8 cellular contexts compared by ENCODE assay signal in genomic region chr17:17751489-17751995, GRCh38.
DNase-seq lines count a peak whose midpoint lies in the region; ATAC-seq and TF ChIP-seq lines count a peak whose summit lies in the region.

No MANE protein-coding gene starts in this region.

- H3K4me1 Mint-ChIP-seq in activated CD4-positive, alpha-beta T cell treated with anti-CD3 and anti-CD28 coated beads for 36 hours: peaks cover 60% of the 10 kb centered on the region

- H3K27ac Mint-ChIP-seq in activated CD4-positive, alpha-beta T cell treated with anti-CD3 and anti-CD28 coated beads for 36 hours: peak overlapping the region; percentile 99

- in situ Hi-C loops in gastrocnemius medialis (cut with MboI; ENCODE audit: low sequenced_read_pairs in 4 of 4): no loop called here

- H3K36me3 ChIP-seq in gastrocnemius medialis: no peaks in the 10 kb centered on the region

- peak; percentile 59 for DNase-seq in activated CD4-positive, alpha-beta T cell treated with anti-CD3 and anti-CD28 coated beads for 36 hours
- DNase-seq in activated CD4-positive, alpha-beta T cell treated with anti-CD3 and anti-CD28 coated beads for 1 hour: no peak
- DNase-seq in activated CD4-positive, CD25-positive, alpha-beta regulatory T cell treated with anti-CD3 and anti-CD28 coated beads, Interleukin-2, amount 50 U/mL, for 72 hours: peak; percentile 34
- DNase-seq in epithelial cell of prostate (ENCODE audit: low read depth, low spot score) (no peak), gastrocnemius medialis (no peak), foreskin melanocyte (no peak), NCI-H1048 (lab: John Stamatoyannopoulos, UW) (no peak), middle frontal gyrus (ENCODE audit: extremely low spot score, low spot score) (no peak)

- POLR2A ChIA-PET in activated CD4-positive, alpha-beta T cell treated with anti-CD3 and anti-CD28 coated beads for 36 hours (lab: Charles Lee): no interaction called here

- no peak for TF ChIP-seq CTCF in gastrocnemius medialis (IDR thresholded peaks at IDR 0.05 in 4 of 5, conservative IDR thresholded peaks at IDR 0.05 in 1 of 5)

- peak overlapping the region; percentile 68 for H3K4me3 Mint-ChIP-seq in activated CD4-positive, alpha-beta T cell treated with anti-CD3 and anti-CD28 coated beads for 36 hours

- intact Hi-C loops in activated CD4-positive, alpha-beta T cell treated with anti-CD3 and anti-CD28 coated beads for 36 hours (cut with DNase I, micrococcal nuclease): loop anchor here (2.0 to 5.0 kb wide), 5 partner anchors 71 to 469 kb away; partner anchors contain the start of genes COPS3 (in 1 of the 2), DRG2 (in 1 of the 2) and SREBF1 (in 1 of the 2)
- intact Hi-C loops in gastrocnemius medialis (cut with DNase I; ENCODE audit: low total_unique reads): loop anchor here (2.0 kb wide), 1 partner anchor 57 kb away; no protein-coding TSS in a partner anchor

- peaks cover 16 to 24% of the 10 kb centered on the region in 2 donors for H3K4me1 ChIP-seq in gastrocnemius medialis

- H3K4me3 ChIP-seq in gastrocnemius medialis: peak overlapping the region; percentile 49 to 66 (median 64)

- H3K27me3 Mint-ChIP-seq in activated CD4-positive, alpha-beta T cell treated with anti-CD3 and anti-CD28 coated beads for 36 hours: no peaks in the 10 kb centered on the region

- no peaks in the 10 kb centered on the region for H3K36me3 Mint-ChIP-seq in activated CD4-positive, alpha-beta T cell treated with anti-CD3 and anti-CD28 coated beads for 36 hours (ENCODE audit: low read depth)

- CTCF ChIA-PET in activated CD4-positive, alpha-beta T cell treated with anti-CD3 and anti-CD28 coated beads for 36 hours (lab: Charles Lee): interaction anchor here (0.6 kb wide), 1 partner anchor 28 kb away, joined by 4 read pairs; no protein-coding TSS in a partner anchor

- H3K27me3 ChIP-seq in gastrocnemius medialis: no peaks in the 10 kb centered on the region

- peak; percentile 21 for ATAC-seq in activated CD4-positive, alpha-beta T cell treated with anti-CD3 and anti-CD28 coated beads for 36 hours
- ATAC-seq in gastrocnemius medialis: peak in 1 of 2 donors; percentile 2

- no peaks in the 10 kb centered on the region for H3K9me3 Mint-ChIP-seq in activated CD4-positive, alpha-beta T cell treated with anti-CD3 and anti-CD28 coated beads for 36 hours (ENCODE audit: low read depth)

- H3K27ac ChIP-seq in epithelial cell of prostate (peak overlapping the region; percentile 84), gastrocnemius medialis (peak overlapping the region; percentile 77 to 91 (median 88))

- no peak for TF ChIP-seq POLR2A in gastrocnemius medialis (IDR thresholded peaks at IDR 0.05)

- no peaks in the 10 kb centered on the region for H3K9me3 ChIP-seq in gastrocnemius medialis

Comparison
In these comparisons a context has a peak if more than half of its experiments do, and no peak if none do; other contexts are left out.
1. DNase-seq: peak in activated CD4-positive, alpha-beta T cell treated with anti-CD3 and anti-CD28 coated beads for 36 hours (single experiment) and activated CD4-positive, CD25-positive, alpha-beta regulatory T cell treated with anti-CD3 and anti-CD28 coated beads, Interleukin-2, amount 50 U/mL, for 72 hours (single experiment); none in activated CD4-positive, alpha-beta T cell treated with anti-CD3 and anti-CD28 coated beads for 1 hour (single experiment), epithelial cell of prostate (single experiment), gastrocnemius medialis (0 of 2), foreskin melanocyte (single experiment), NCI-H1048 (single experiment) and middle frontal gyrus (single experiment).